In the genomic region with DNA sequence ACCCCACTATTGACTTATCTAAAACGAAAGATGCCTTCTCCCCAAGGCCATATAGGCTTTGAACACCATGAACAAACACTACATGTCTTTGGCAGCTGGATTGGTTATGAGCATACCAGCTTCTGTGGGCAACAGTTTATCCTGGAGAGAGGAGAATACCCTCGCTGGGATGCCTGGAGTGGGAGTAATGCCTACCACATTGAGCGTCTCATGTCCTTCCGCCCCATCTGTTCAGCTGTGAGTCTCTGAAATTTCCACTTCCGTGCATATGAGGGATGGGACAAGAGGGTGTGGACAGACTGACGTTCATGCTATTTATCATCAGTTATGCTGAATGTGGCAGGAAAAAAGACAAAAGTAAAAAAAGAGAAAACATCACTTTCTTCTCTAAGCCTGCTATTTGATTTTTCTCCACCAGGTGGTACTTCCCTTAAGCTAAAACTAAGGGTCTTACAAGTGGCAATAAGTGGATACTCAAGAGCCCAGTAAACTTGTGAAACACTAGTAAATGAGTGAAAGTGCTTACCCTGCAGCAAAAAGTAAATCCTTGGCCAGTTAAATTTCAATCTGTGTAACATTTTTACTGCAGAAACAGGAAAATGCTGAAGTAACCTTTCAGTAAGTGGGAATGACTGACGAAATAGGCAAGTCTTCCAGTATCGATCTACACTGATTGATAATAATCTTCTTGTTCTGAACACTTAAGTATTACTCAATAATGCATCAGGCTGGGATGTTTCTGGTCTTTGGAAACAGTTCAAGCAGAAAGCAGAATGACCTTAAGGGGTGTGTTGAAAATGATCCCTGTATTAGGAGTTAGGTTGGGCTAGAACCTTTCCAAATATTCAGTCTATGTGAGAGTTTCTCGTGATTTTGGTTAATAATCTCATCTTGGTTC, we compare ENCODE assay signal across 8 cellular contexts. TPM values are rescaled to one million over a fixed set of nuclear protein-coding genes. Genes with fewer than 3 reads are reported as not detected.
DNase-seq lines count a peak whose midpoint lies in the region; ATAC-seq and TF ChIP-seq lines count a peak whose summit lies in the region.

No MANE protein-coding gene starts in this region.

- H3K9ac ChIP-seq in BLaER1 treated with 17β-estradiol and CSF1 and Interleukin-3, amounts not matched to agents 10 nM and 100 nM = peak overlapping the region in 2 of 11 experiments; percentile 5 to 26; a peak in 2 of 22 replicates
- H3K9ac ChIP-seq in adipocyte (ENCODE audit: low read length) (peak overlapping the region; percentile 26), liver (ENCODE audit: low read depth in 1 of 2, low read length in 2 of 2) (no peak overlapping the region)

- H3K27ac ChIP-seq in BLaER1 treated with 17β-estradiol and CSF1 and Interleukin-3, amounts not matched to agents 10 nM and 100 nM = peak overlapping the region in 6 of 11 experiments; percentile 10 to 77 (median 52); a peak in 10 of 22 replicates
- H3K27ac ChIP-seq in HL-60 (replicated peaks) (no peak overlapping the region), liver (ENCODE audit: low read depth in 1 of 2, low read length in 2 of 2) (no peak overlapping the region)

- DNase-seq in HL-60 (ENCODE audit: low read depth in 1 of 2, low spot score in 1 of 2) (no peak), adipocyte (ENCODE audit: low read depth) (peak; percentile 58), mucosa of descending colon (no peak), OCI-M2 (lab: John Stamatoyannopoulos, UW; ENCODE audit: unreplicated experiment) (no peak), inferior parietal cortex (ENCODE audit: extremely low spot score) (no peak)

- TF ChIP-seq CTCF in HL-60 (IDR thresholded peaks at IDR 0.05; ENCODE audit: insufficient read depth, low read length) (peak; percentile 55), liver (IDR thresholded peaks at IDR 0.05; ENCODE audit: low read depth, low read length, missing input control) (peak; percentile 31), mucosa of descending colon (IDR thresholded peaks at IDR 0.05) (no peak)

- intact Hi-C loops in mucosa of descending colon (cut with DNase I, micrococcal nuclease) = no loop called here

- peaks cover 17 to 80% (median 48%) of the 10 kb centered on the region in 10 experiments for H3K4me1 ChIP-seq in BLaER1 treated with 17β-estradiol and CSF1 and Interleukin-3, amounts not matched to agents 10 nM and 100 nM
- H3K4me1 ChIP-seq in adipocyte (ENCODE audit: control insufficient read depth, insufficient read depth, low read length) = peaks cover 67% of the 10 kb centered on the region
- no peaks in the 10 kb centered on the region for H3K4me1 ChIP-seq in liver (ENCODE audit: control insufficient read depth in 4 of 4, insufficient read depth in 4 of 4, low read length in 3 of 4)
- no peaks in the 10 kb centered on the region for H3K4me1 ChIP-seq in mucosa of descending colon (ENCODE audit: low read depth)

- no peak overlapping the region for H3K4me3 ChIP-seq in BLaER1 treated with 17β-estradiol and CSF1 and Interleukin-3, amounts not matched to agents 10 nM and 100 nM
- H3K4me3 ChIP-seq in HL-60 (replicated peaks; ENCODE audit: insufficient read depth, low read length) = no peak overlapping the region
- H3K4me3 ChIP-seq in adipocyte (ENCODE audit: low read length) = no peak overlapping the region
- no peak overlapping the region for H3K4me3 ChIP-seq in liver (ENCODE audit: low read depth in 1 of 3, low read length in 3 of 3)
- no peak overlapping the region for H3K4me3 ChIP-seq in mucosa of descending colon

- no peak for ATAC-seq in mucosa of descending colon
- no peak for ATAC-seq in GM18867 (IDR thresholded peaks at IDR 0.05; ENCODE audit: unreplicated experiment)

- peak overlapping the region; percentile 15 to 82 (median 31); a peak in 18 of 22 replicates for H3K4me2 ChIP-seq in BLaER1 treated with 17β-estradiol and CSF1 and Interleukin-3, amounts not matched to agents 10 nM and 100 nM

- H3K27me3 ChIP-seq in BLaER1 treated with 17β-estradiol and CSF1 and Interleukin-3, amounts not matched to agents 10 nM and 100 nM = no peaks in the 10 kb centered on the region
- H3K27me3 ChIP-seq in HL-60 (ENCODE audit: insufficient read depth, poor library complexity, severe bottlenecking) = no peaks in the 10 kb centered on the region
- H3K27me3 ChIP-seq in adipocyte (replicated peaks; ENCODE audit: control insufficient read depth, insufficient read depth, low read length) = no peaks in the 10 kb centered on the region
- H3K27me3 ChIP-seq in liver (ENCODE audit: control insufficient read depth in 4 of 4, insufficient read depth in 4 of 4, low read length in 3 of 4) = no peaks in the 10 kb centered on the region

- H3K9me3 ChIP-seq in BLaER1 treated with 17β-estradiol and CSF1 and Interleukin-3, amounts not matched to agents 10 nM and 100 nM (replicated peaks in 1 of 11) = no peaks in the 10 kb centered on the region
- no peaks in the 10 kb centered on the region for H3K9me3 ChIP-seq in adipocyte (ENCODE audit: control insufficient read depth, low read length)
- H3K9me3 ChIP-seq in liver (ENCODE audit: control insufficient read depth in 4 of 4, low read length in 3 of 4) = no peaks in the 10 kb centered on the region
- no peaks in the 10 kb centered on the region for H3K9me3 ChIP-seq in mucosa of descending colon

- H3K36me3 ChIP-seq in BLaER1 treated with 17β-estradiol and CSF1 and Interleukin-3, amounts not matched to agents 10 nM and 100 nM = peaks cover 6 to 26% (median 14%) of the 10 kb centered on the region in 11 experiments; a peak in 13 of 22 replicates
- H3K36me3 ChIP-seq in adipocyte (ENCODE audit: control insufficient read depth, insufficient read depth, low read length, severe bottlenecking) (no peaks in the 10 kb centered on the region), liver (ENCODE audit: control insufficient read depth in 4 of 4, insufficient read depth in 3 of 4, low read depth in 1 of 4, low read length in 3 of 4) (peaks cover 0 to 3% (median 0%) of the 10 kb centered on the region in 4 donors), mucosa of descending colon (ENCODE audit: low read depth) (no peaks in the 10 kb centered on the region)

- WGBS in liver = 67% methylated on average over 9 of the region's 9 CpGs

- peaks cover 0 to 41% (median 14%) of the 10 kb centered on the region in 11 experiments; a peak in 11 of 22 replicates for H4K20me1 ChIP-seq in BLaER1 treated with 17β-estradiol and CSF1 and Interleukin-3, amounts not matched to agents 10 nM and 100 nM

- TF ChIP-seq RAD21 in liver (IDR thresholded peaks at IDR 0.05) = peak; percentile 18 to 39

TF ChIP-seq in liver, 16 proteins besides CTCF, POLR2A, EP300 and RAD21:
- TF ChIP-seq HNF4G (IDR thresholded peaks at IDR 0.05) = no peak
- TF ChIP-seq NR2F2 (IDR thresholded peaks at IDR 0.05) = no peak
- no peak for TF ChIP-seq TAF1 (conservative IDR thresholded peaks at IDR 0.05)
- TF ChIP-seq HNF4A (conservative IDR thresholded peaks at IDR 0.05) = no peak
- no peak for TF ChIP-seq FOXA1 (IDR thresholded peaks at IDR 0.05)
- TF ChIP-seq EGR1 (IDR thresholded peaks at IDR 0.05; ENCODE audit: low read depth in 2 of 2) = no peak

RNA-seq across cellular contexts. Expression of gene CRYBA1, which starts 5.6 kb away (rescaled TPM):
- total RNA-seq in liver (not detected), mucosa of descending colon (not detected)
- not detected for polyA plus RNA-seq in liver

RNA-seq across cellular contexts. Expression of gene NUFIP2, which starts 41.7 kb away (rescaled TPM):
- total RNA-seq in liver (10 to 100 TPM; 21.9 to 30.2 TPM), mucosa of descending colon (10 to 100 TPM; 45.3 to 47.5 (median 45.9) TPM)
- 1 to 10 TPM; 2.7 to 7.0 TPM for polyA plus RNA-seq in liver

Comparison
In these comparisons a context has a peak if more than half of its experiments do, and no peak if none do; other contexts are left out.
1. H3K27ac ChIP-seq: peak in BLaER1 treated with 17β-estradiol and CSF1 and Interleukin-3, amounts not matched to agents 10 nM and 100 nM (6 of 11); none in HL-60 (single experiment) and liver (0 of 2).